8 cellular contexts compared by ENCODE assay signal in the genomic region with DNA sequence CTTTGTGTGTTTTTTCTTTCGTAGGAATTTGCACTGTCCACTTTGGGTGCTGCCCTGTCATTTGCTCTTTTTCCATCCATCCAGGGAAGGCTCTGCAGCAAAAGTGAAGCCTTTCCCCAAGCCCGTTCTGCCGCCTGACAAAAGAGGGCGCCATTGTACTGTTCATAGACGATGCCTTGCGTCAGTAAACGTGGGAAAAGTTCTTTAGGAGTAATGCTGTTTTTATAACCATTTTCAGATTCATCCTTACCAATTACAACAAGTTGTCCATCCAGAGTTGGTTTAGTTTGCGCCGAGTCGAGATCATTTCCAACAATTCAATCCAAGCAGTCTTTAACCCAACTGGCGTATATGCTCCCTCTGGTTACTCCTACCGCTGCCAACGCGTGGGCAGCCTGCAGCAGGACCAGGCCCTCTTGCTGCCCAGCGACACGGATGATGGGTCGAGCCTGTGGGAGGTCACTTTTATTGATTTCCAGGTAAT. TPM values are rescaled to one million over a fixed set of nuclear protein-coding genes. Genes with fewer than 3 reads are reported as not detected.
DNase-seq lines count a peak whose midpoint lies in the region; ATAC-seq and TF ChIP-seq lines count a peak whose summit lies in the region.

No MANE protein-coding gene starts in this region.

- POLR2A ChIA-PET in activated CD8-positive, alpha-beta T cell treated with anti-CD3 and anti-CD28 coated beads for 36 hours (lab: Charles Lee) = no interaction called here

- no peaks in the 10 kb centered on the region for H3K4me1 Mint-ChIP-seq in activated CD8-positive, alpha-beta T cell treated with anti-CD3 and anti-CD28 coated beads for 36 hours (ENCODE audit: low read depth)

- CTCF ChIA-PET in activated CD8-positive, alpha-beta T cell treated with anti-CD3 and anti-CD28 coated beads for 36 hours (lab: Charles Lee) = interaction anchor here (0.7 to 3.1 kb wide), 16 partner anchors 9 to 1258 kb away, joined by 3 to 19 read pairs (median 4); no protein-coding TSS in a partner anchor

- intact Hi-C loops in activated CD8-positive, alpha-beta T cell treated with anti-CD3 and anti-CD28 coated beads for 36 hours (cut with micrococcal nuclease) = no loop called here

- DNase-seq in AML-193 (lab: John Stamatoyannopoulos, UW) = peak; percentile 57 to 69
- peak; percentile 19 for DNase-seq in GM20000 (ENCODE audit: low spot score)
- DNase-seq in NCI-H2196 treated with DMSO at 0.1 percent for 48 hours (lab: John Stamatoyannopoulos, UW; ENCODE audit: unreplicated experiment) = peak; percentile 7
- peak; percentile 57 for DNase-seq in activated CD8-positive, alpha-beta T cell treated with anti-CD3 and anti-CD28 coated beads for 36 hours
- DNase-seq in fibroblast of the aortic adventitia (ENCODE audit: low read depth) = peak; percentile 92
- DNase-seq in occipital lobe (lab: John Stamatoyannopoulos, UW) = peak; percentile 17

- TF ChIP-seq CTCF in GM20000 (IDR thresholded peaks at IDR 0.05; ENCODE audit: extremely low read depth, missing control alignments) (peak; percentile 34), fibroblast of the aortic adventitia (IDR thresholded peaks at IDR 0.05; ENCODE audit: insufficient read depth, low read length) (peak; percentile 99)
- peak; percentile 68 for TF ChIP-seq CTCF in activated CD8-positive, alpha-beta T cell treated with anti-CD3 and anti-CD28 coated beads for 36 hours (IDR thresholded peaks at IDR 0.05)

- ATAC-seq in activated CD8-positive, alpha-beta T cell treated with anti-CD3 and anti-CD28 coated beads for 36 hours = peak; percentile 47
- no peak for ATAC-seq in GM18517 (IDR thresholded peaks at IDR 0.05; ENCODE audit: unreplicated experiment)
- no peak for ATAC-seq in GM21717 (IDR thresholded peaks at IDR 0.05; ENCODE audit: unreplicated experiment)

- peaks cover 8% of the 10 kb centered on the region for H3K27me3 Mint-ChIP-seq in activated CD8-positive, alpha-beta T cell treated with anti-CD3 and anti-CD28 coated beads for 36 hours

- H3K27ac Mint-ChIP-seq in activated CD8-positive, alpha-beta T cell treated with anti-CD3 and anti-CD28 coated beads for 36 hours = no peak overlapping the region

- peaks cover 7% of the 10 kb centered on the region for H3K9me3 Mint-ChIP-seq in activated CD8-positive, alpha-beta T cell treated with anti-CD3 and anti-CD28 coated beads for 36 hours

- no peak overlapping the region for H3K4me3 Mint-ChIP-seq in activated CD8-positive, alpha-beta T cell treated with anti-CD3 and anti-CD28 coated beads for 36 hours

- H3K4me3 ChIP-seq in fibroblast of the aortic adventitia (ENCODE audit: low read depth, low read length) = no peak overlapping the region

- H3K36me3 Mint-ChIP-seq in activated CD8-positive, alpha-beta T cell treated with anti-CD3 and anti-CD28 coated beads for 36 hours (ENCODE audit: low read depth) = peaks cover 4% of the 10 kb centered on the region

RNA-seq across cellular contexts. Expression of a gene that starts 34.3 kb away (rescaled TPM):
- total RNA-seq in activated CD8-positive, alpha-beta T cell treated with anti-CD3 and anti-CD28 coated beads for 36 hours = 1,000 to 10,000 TPM; 3,299 to 3,303 TPM
- total RNA-seq in fibroblast of the aortic adventitia (ENCODE audit: low replicate concordance) = 3,292 and 4,809 TPM in 2 replicates
- total RNA-seq in occipital lobe = 3,378 TPM

Comparison
In these comparisons a context has a peak if more than half of its experiments do, and no peak if none do; other contexts are left out.
1. DNase-seq: peak in every context shown above with its lines; median percentile 92 in fibroblast of the aortic adventitia; 63 in AML-193; 57 in activated CD8-positive, alpha-beta T cell treated with anti-CD3 and anti-CD28 coated beads for 36 hours; 19 in GM20000; 17 in occipital lobe; 7 in NCI-H2196 treated with DMSO at 0.1 percent for 48 hours.
2. CTCF ChIP-seq: peak in every context shown above with its lines; median percentile 99 in fibroblast of the aortic adventitia; 68 in activated CD8-positive, alpha-beta T cell treated with anti-CD3 and anti-CD28 coated beads for 36 hours; 34 in GM20000.